2 cellular contexts compared by ENCODE assay signal in genomic region chr2:47422016-47422415, GRCh38.
A peak's percentile ranks its signal among the peaks of the same experiment; 100 is the strongest.
TF ChIP-seq lines count a peak whose summit lies in the region.

No MANE protein-coding gene starts in this region.

TF ChIP-seq in GM23338, 12 proteins besides CTCF, POLR2A, EP300 and RAD21:
- TF ChIP-seq ZNF114 (CRISPR knock-in tag; IDR thresholded peaks at IDR 0.05) = no peak
- TF ChIP-seq STAT1 (IDR thresholded peaks at IDR 0.05; ENCODE audit: unreplicated experiment) = no peak
- TF ChIP-seq ZNF462 (CRISPR knock-in tag; IDR thresholded peaks at IDR 0.05) = no peak
- TF ChIP-seq POLR2AphosphoS5 (IDR thresholded peaks at IDR 0.05; ENCODE audit: low read depth) = no peak

TF ChIP-seq in K562, 482 proteins besides CTCF, POLR2A, EP300 and RAD21:
- peak; percentile 59; the same call in 1 of the 2 replicates for TF ChIP-seq ZBTB33 (CRISPR knock-in tag; IDR thresholded peaks at IDR 0.05)
- TF ChIP-seq ZNF316 (IDR thresholded peaks at IDR 0.05) = 0 out of 2 replicates have a peak, but pooled peaks have one; percentile 17
- TF ChIP-seq ZNF511 (CRISPR knock-in tag; IDR thresholded peaks at IDR 0.05) = no peak
- TF ChIP-seq ZNF589 (CRISPR knock-in tag; IDR thresholded peaks at IDR 0.05; ENCODE audit: low read depth) = no peak
